Comparison of ENCODE assay signal across 7 cellular contexts in the genomic region with DNA sequence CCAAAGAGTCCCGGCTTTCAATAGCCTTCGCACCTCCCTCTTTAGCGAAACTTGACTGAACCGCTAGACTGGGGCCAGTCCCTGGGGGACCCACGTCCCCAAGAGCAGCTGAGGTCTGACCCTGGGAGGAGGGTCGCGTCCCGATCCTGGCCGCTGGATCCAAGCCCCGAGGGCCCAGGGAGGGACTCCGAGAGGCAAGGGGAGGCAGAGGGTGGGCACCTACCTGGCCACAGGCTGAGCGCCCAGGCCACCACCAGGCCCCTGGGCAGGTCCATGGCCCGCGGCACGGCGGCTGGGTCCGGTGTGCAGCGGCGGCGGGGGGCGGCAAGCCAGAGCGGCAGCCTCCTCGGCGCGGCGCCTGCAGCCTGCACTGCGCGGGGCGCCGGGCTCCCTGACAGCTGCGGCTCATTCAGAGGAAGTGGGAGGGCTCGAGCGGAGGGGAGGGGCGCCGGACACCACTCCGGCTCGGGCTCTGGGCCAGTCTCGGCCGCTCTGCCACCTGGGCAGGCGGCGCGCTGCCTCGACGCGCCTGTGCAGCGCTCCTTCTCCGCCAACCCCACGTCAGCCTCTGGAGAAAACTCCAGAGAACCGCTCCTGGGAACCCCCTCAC. TPM values are rescaled to one million over a fixed set of nuclear protein-coding genes. Genes with fewer than 3 reads are reported as not detected.
A peak's percentile ranks its signal among the peaks of the same experiment; 100 is the strongest.
DNase-seq lines count a peak whose midpoint lies in the region; ATAC-seq and TF ChIP-seq lines count a peak whose summit lies in the region.

A gene with protein sequence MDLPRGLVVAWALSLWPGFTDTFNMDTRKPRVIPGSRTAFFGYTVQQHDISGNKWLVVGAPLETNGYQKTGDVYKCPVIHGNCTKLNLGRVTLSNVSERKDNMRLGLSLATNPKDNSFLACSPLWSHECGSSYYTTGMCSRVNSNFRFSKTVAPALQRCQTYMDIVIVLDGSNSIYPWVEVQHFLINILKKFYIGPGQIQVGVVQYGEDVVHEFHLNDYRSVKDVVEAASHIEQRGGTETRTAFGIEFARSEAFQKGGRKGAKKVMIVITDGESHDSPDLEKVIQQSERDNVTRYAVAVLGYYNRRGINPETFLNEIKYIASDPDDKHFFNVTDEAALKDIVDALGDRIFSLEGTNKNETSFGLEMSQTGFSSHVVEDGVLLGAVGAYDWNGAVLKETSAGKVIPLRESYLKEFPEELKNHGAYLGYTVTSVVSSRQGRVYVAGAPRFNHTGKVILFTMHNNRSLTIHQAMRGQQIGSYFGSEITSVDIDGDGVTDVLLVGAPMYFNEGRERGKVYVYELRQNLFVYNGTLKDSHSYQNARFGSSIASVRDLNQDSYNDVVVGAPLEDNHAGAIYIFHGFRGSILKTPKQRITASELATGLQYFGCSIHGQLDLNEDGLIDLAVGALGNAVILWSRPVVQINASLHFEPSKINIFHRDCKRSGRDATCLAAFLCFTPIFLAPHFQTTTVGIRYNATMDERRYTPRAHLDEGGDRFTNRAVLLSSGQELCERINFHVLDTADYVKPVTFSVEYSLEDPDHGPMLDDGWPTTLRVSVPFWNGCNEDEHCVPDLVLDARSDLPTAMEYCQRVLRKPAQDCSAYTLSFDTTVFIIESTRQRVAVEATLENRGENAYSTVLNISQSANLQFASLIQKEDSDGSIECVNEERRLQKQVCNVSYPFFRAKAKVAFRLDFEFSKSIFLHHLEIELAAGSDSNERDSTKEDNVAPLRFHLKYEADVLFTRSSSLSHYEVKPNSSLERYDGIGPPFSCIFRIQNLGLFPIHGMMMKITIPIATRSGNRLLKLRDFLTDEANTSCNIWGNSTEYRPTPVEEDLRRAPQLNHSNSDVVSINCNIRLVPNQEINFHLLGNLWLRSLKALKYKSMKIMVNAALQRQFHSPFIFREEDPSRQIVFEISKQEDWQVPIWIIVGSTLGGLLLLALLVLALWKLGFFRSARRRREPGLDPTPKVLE (minus strand): TSS at position 372 of the 610 bp plus-strand sequence. CDS start 97 bp downstream, at position 275.

- H2AFZ ChIP-seq in mammary epithelial cell (ENCODE audit: low read depth, low read length), result peak within 1 kb of the TSS; percentile 66

- no TSS peak for BruUV-seq in mammary epithelial cell (replicated peaks; lab: Mats Ljungman, UMichigan)

- CTCF ChIA-PET in mammary epithelial cell (lab: Charles Lee; ENCODE audit: low non-redundant PET), result no interaction called here

- H3K4me1 Mint-ChIP-seq in activated T-helper 2 cell treated with anti-CD3 and anti-CD28 coated beads, Interferon-gamma antibody, Interleukin-2, Interleukin-4, amounts not matched to agents 10 μg/mL and 5 μg/mL and 100 μg/mL, durations not matched to agents 14 hours and 24 hours and 36 hours (ENCODE audit: low read depth), result no peaks in the 10 kb centered on the region

- ATAC-seq in GM19372 (IDR thresholded peaks at IDR 0.05; ENCODE audit: low read depth, unreplicated experiment) (peak; percentile 54), GM21786 (IDR thresholded peaks at IDR 0.05; ENCODE audit: unreplicated experiment) (no peak)

- peaks cover 71% of the 10 kb centered on the region for H3K27me3 Mint-ChIP-seq in activated T-helper 2 cell treated with anti-CD3 and anti-CD28 coated beads, Interferon-gamma antibody, Interleukin-2, Interleukin-4, amounts not matched to agents 10 μg/mL and 5 μg/mL and 100 μg/mL, durations not matched to agents 14 hours and 24 hours and 36 hours (ENCODE audit: low read depth)

- H3K79me2 ChIP-seq in mammary epithelial cell (ENCODE audit: insufficient read depth, low read length), result no peaks in the 10 kb centered on the region

- TF ChIP-seq CTCF in mammary epithelial cell (conservative IDR thresholded peaks at IDR 0.05 in 1 of 2, IDR thresholded peaks at IDR 0.05 in 1 of 2; ENCODE audit: extremely low read depth in 1 of 2, insufficient read depth in 1 of 2, low read depth in 1 of 2, low read length in 2 of 2), result no peak

- peak within 1 kb of the TSS; percentile 99 for H3K4me2 ChIP-seq in mammary epithelial cell (ENCODE audit: insufficient read depth, low read depth, low read length)

- H3K9me3 ChIP-seq in mammary epithelial cell (replicated peaks; ENCODE audit: insufficient read depth, low read length), result no peaks in the 10 kb centered on the region
- H3K9me3 ChIP-seq in thymus (ENCODE audit: control insufficient read depth), result no peaks in the 10 kb centered on the region

- no peak within 1 kb of the TSS for H3K27ac Mint-ChIP-seq in activated T-helper 2 cell treated with anti-CD3 and anti-CD28 coated beads, Interferon-gamma antibody, Interleukin-2, Interleukin-4, amounts not matched to agents 10 μg/mL and 5 μg/mL and 100 μg/mL, durations not matched to agents 14 hours and 24 hours and 36 hours

- H3K9ac ChIP-seq in mammary epithelial cell (ENCODE audit: insufficient read depth, low read length), result no peak within 1 kb of the TSS

- no peaks in the 10 kb centered on the region for H4K20me1 ChIP-seq in mammary epithelial cell (ENCODE audit: insufficient read depth, low read length)

- no peak within 1 kb of the TSS for H3K4me3 Mint-ChIP-seq in activated T-helper 2 cell treated with anti-CD3 and anti-CD28 coated beads, Interferon-gamma antibody, Interleukin-2, Interleukin-4, amounts not matched to agents 10 μg/mL and 5 μg/mL and 100 μg/mL, durations not matched to agents 14 hours and 24 hours and 36 hours (ENCODE audit: low read depth)

- H3K36me3 Mint-ChIP-seq in activated T-helper 2 cell treated with anti-CD3 and anti-CD28 coated beads, Interferon-gamma antibody, Interleukin-2, Interleukin-4, amounts not matched to agents 10 μg/mL and 5 μg/mL and 100 μg/mL, durations not matched to agents 14 hours and 24 hours and 36 hours (ENCODE audit: low read depth), result no peaks in the 10 kb centered on the region

- no peak within 1 kb of the TSS for H3K27ac ChIP-seq in mammary epithelial cell (ENCODE audit: insufficient read depth, low read depth, low read length)
- no peak within 1 kb of the TSS for H3K27ac ChIP-seq in thymus (ENCODE audit: low read depth)

- no peaks in the 10 kb centered on the region for H3K9me3 Mint-ChIP-seq in activated T-helper 2 cell treated with anti-CD3 and anti-CD28 coated beads, Interferon-gamma antibody, Interleukin-2, Interleukin-4, amounts not matched to agents 10 μg/mL and 5 μg/mL and 100 μg/mL, durations not matched to agents 14 hours and 24 hours and 36 hours

- peaks cover 15% of the 10 kb centered on the region for H3K27me3 ChIP-seq in mammary epithelial cell (ENCODE audit: insufficient read depth, low read length)
- peaks cover 34% of the 10 kb centered on the region for H3K27me3 ChIP-seq in thymus (ENCODE audit: control insufficient read depth, insufficient read depth)

- intact Hi-C loops in mammary epithelial cell (cut with micrococcal nuclease), result no loop called here
- intact Hi-C loops in activated T-helper 2 cell treated with anti-CD3 and anti-CD28 coated beads, Interferon-gamma antibody, Interleukin-2, Interleukin-4, amounts not matched to agents 10 μg/mL and 5 μg/mL and 100 μg/mL, durations not matched to agents 14 hours and 24 hours and 36 hours (cut with micrococcal nuclease), result no loop called here

- H3K4me3 ChIP-seq in mammary epithelial cell (replicated peaks in 1 of 3; ENCODE audit: insufficient read depth in 1 of 3, low read depth in 2 of 3, low read length in 3 of 3), result peak within 1 kb of the TSS in 2 of 3 experiments; percentile 22 to 48
- H3K4me3 ChIP-seq in thymus (ENCODE audit: low read length), result peak within 1 kb of the TSS; percentile 15

- dilution Hi-C loops in mammary epithelial cell (cut with HindIII; ENCODE audit: low sequenced_read_pairs), result no loop called here

- in situ Hi-C loops in mammary epithelial cell (cut with MboI; ENCODE audit: low sequenced_read_pairs in 2 of 2), result no loop called here

- WGBS in mammary epithelial cell (ENCODE audit: low coverage, missing lambda C conversion rate), result 2% methylated on average over 38 of the region's 49 CpGs
- WGBS in thymus, result 2% methylated on average over 49 of the region's 49 CpGs

- peaks cover 16% of the 10 kb centered on the region for H3K4me1 ChIP-seq in mammary epithelial cell (ENCODE audit: insufficient read depth, low read length)
- H3K4me1 ChIP-seq in thymus (ENCODE audit: control insufficient read depth, insufficient read depth, low read length), result no peaks in the 10 kb centered on the region

- H3K36me3 ChIP-seq in mammary epithelial cell (ENCODE audit: insufficient read depth, low read length), result no peaks in the 10 kb centered on the region
- no peaks in the 10 kb centered on the region for H3K36me3 ChIP-seq in thymus (ENCODE audit: control insufficient read depth, insufficient read depth)

- DNase-seq in NCI-H2171 (lab: John Stamatoyannopoulos, UW) (peak; percentile 27), mammary epithelial cell (peak; percentile 54), kidney tubule cell (ENCODE audit: low spot score) (peak; percentile 48)
- DNase-seq in activated T-helper 2 cell treated with anti-CD3 and anti-CD28 coated beads, Interferon-gamma antibody, Interleukin-2, Interleukin-4, amounts not matched to agents 10 μg/mL and 5 μg/mL and 100 μg/mL, durations not matched to agents 14 hours and 24 hours and 36 hours (ENCODE audit: low spot score), result no peak

RNA-seq across cellular contexts. Expression of the gene that starts here (rescaled TPM):
- total RNA-seq in mammary epithelial cell, result under 1 TPM; 0.05 to 0.67 TPM
- polyA plus RNA-seq in mammary epithelial cell (0.01 TPM), thymus (0.21 TPM)
- not detected for polyA minus RNA-seq in mammary epithelial cell
- total RNA-seq in activated T-helper 2 cell treated with anti-CD3 and anti-CD28 coated beads, Interferon-gamma antibody, Interleukin-2, Interleukin-4, amounts not matched to agents 10 μg/mL and 5 μg/mL and 100 μg/mL, durations not matched to agents 14 hours and 24 hours and 36 hours, result 0.92 and 2.3 TPM in 2 replicates

Comparison
In these comparisons a context has a peak if more than half of its experiments do, and no peak if none do; other contexts are left out.
1. Peak in DNase-seq, H3K4me3 ChIP-seq and H3K4me2 ChIP-seq in mammary epithelial cell; RNA of the gene not detected or under 1 TPM.